In the genomic region with DNA sequence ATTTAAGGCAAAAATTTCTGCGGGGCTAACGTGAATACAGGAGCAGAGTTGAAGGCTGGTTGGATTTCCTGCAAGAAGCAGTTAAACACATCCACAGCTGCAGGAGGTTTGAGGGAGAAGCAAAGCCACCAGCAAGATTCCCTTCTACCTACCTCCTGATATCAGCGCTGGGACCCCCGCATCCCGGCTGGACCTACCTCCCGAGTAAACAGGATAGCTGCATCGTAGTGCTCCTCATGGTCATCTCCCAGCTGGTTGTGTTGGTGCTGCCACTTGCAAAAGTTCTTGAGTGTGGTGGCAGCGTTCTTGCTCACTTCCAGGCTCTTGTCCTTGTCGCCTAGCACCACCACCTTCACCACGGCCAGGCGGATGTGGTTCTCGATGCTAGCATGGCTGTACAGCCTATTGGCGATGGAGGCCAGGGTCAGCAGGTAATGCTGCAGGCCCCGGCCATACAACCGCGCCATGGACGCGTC, we compare ENCODE assay signal across 13 cellular contexts. TPM values are rescaled to one million over a fixed set of nuclear protein-coding genes. Genes with fewer than 3 reads are reported as not detected.
DNase-seq lines count a peak whose midpoint lies in the region; ATAC-seq, FAIRE-seq and TF ChIP-seq lines count a peak whose summit lies in the region.
"Had no signal": no experiment of that assay in that cellular context is flagged by ENCODE, and none has a peak within 500 bp of the region (broad histone marks: within the 10 kb centered on the region; RNA-seq: fewer than 3 reads in every experiment).

No MANE protein-coding gene starts in this region.

- BruUV-seq in HepG2 (replicated peaks; lab: Mats Ljungman, UMichigan) (no TSS peak), A673 (replicated peaks; lab: Mats Ljungman, UMichigan) (no TSS peak)

- no peaks in the 10 kb centered on the region for H3K9me3 Mint-ChIP-seq in activated naive CD8-positive, alpha-beta T cell treated with anti-CD3 and anti-CD28 coated beads, Interleukin-2, amount 50 U/mL, for 24 hours

- no peak for TF ChIP-seq EP300 in HepG2 (IDR thresholded peaks at IDR 0.05; ENCODE audit: low read depth in 2 of 2, low read length in 2 of 2)
- TF ChIP-seq EP300 in HepG2 (CRISPR knock-in tag; IDR thresholded peaks at IDR 0.05; ENCODE audit: borderline replicate concordance) = no peak
- TF ChIP-seq EP300 in gastroesophageal sphincter (IDR thresholded peaks at IDR 0.05) = no peak

- CTCF ChIA-PET in HepG2 (lab: Yijun Ruan, JAX; ENCODE audit: low intra/inter-chr PET ratio, low total read pairs) (no interaction called here), A673 (lab: Charles Lee) (interaction anchor here (0.5 kb wide), 1 partner anchor 1374 kb away, joined by 4 read pairs; no protein-coding TSS in a partner anchor)

- peaks cover 38% of the 10 kb centered on the region for H3K27me3 Mint-ChIP-seq in activated naive CD8-positive, alpha-beta T cell treated with anti-CD3 and anti-CD28 coated beads, Interleukin-2, amount 50 U/mL, for 24 hours

- ATAC-seq in HepG2 = no peak
- ATAC-seq in gastroesophageal sphincter = no peak
- ATAC-seq in pancreas = no peak
- no peak for ATAC-seq in aorta (ENCODE audit: low FRiP score)
- no peak for ATAC-seq in GM19463 (IDR thresholded peaks at IDR 0.05; ENCODE audit: unreplicated experiment)
- no peak for ATAC-seq in activated naive CD8-positive, alpha-beta T cell treated with anti-CD3 and anti-CD28 coated beads, Interleukin-2, amount 50 U/mL, for 24 hours

- no peak overlapping the region for H2AFZ ChIP-seq in HepG2 (ENCODE audit: low read length)

- TF ChIP-seq CTCF in liver (IDR thresholded peaks at IDR 0.05; ENCODE audit: low read depth, low read length, missing input control) (no peak), HepG2 (CRISPR knock-in tag; IDR thresholded peaks at IDR 0.05) (no peak), gastroesophageal sphincter (IDR thresholded peaks at IDR 0.05) (no peak), pancreas (IDR thresholded peaks at IDR 0.05) (no peak), A673 (conservative IDR thresholded peaks at IDR 0.05; ENCODE audit: low read depth, low read length) (no peak)

- TF ChIP-seq RAD21 in liver (IDR thresholded peaks at IDR 0.05) = no peak
- no peak for TF ChIP-seq RAD21 in HepG2 (CRISPR knock-in tag; IDR thresholded peaks at IDR 0.05)

- POLR2A ChIA-PET in HepG2 (lab: Yijun Ruan, JAX) = no interaction called here
- POLR2A ChIA-PET in A673 (lab: Charles Lee; ENCODE audit: low non-redundant PET) = no interaction called here

- no peaks in the 10 kb centered on the region for H3K36me3 ChIP-seq in liver (ENCODE audit: control insufficient read depth in 4 of 4, insufficient read depth in 3 of 4, low read depth in 1 of 4, low read length in 3 of 4)
- H3K36me3 ChIP-seq in HepG2 (replicated peaks in 1 of 2; ENCODE audit: control insufficient read depth in 1 of 2, insufficient read depth in 2 of 2, low read length in 2 of 2) = no peaks in the 10 kb centered on the region
- H3K36me3 ChIP-seq in gastroesophageal sphincter = no peaks in the 10 kb centered on the region
- no peaks in the 10 kb centered on the region for H3K36me3 ChIP-seq in pancreas
- no peaks in the 10 kb centered on the region for H3K36me3 ChIP-seq in aorta (ENCODE audit: control insufficient read depth in 1 of 2, insufficient read depth in 2 of 2, low read length in 1 of 2)
- no peaks in the 10 kb centered on the region for H3K36me3 ChIP-seq in A673 (ENCODE audit: insufficient read depth, low read length, poor library complexity, severe bottlenecking)

- H3K4me3 ChIP-seq in liver (ENCODE audit: low read depth in 1 of 3, low read length in 3 of 3) = peak overlapping the region; percentile 40 to 62 (median 56)
- no peak overlapping the region for H3K4me3 ChIP-seq in HepG2 (replicated peaks in 1 of 3; ENCODE audit: insufficient read depth in 1 of 3, low read depth in 2 of 3, low read length in 3 of 3)
- H3K4me3 ChIP-seq in gastroesophageal sphincter = peak overlapping the region; percentile 43 to 83
- peak overlapping the region in 3 of 4 donors; percentile 20 to 56 (median 35) for H3K4me3 ChIP-seq in pancreas
- H3K4me3 ChIP-seq in aorta (ENCODE audit: low read length in 2 of 2) = no peak overlapping the region
- no peak overlapping the region for H3K4me3 ChIP-seq in A673 (ENCODE audit: low read depth, low read length, poor library complexity, severe bottlenecking)

- H3K4me3 Mint-ChIP-seq in activated naive CD8-positive, alpha-beta T cell treated with anti-CD3 and anti-CD28 coated beads, Interleukin-2, amount 50 U/mL, for 24 hours = no peak overlapping the region

- H3K27ac ChIP-seq in liver (ENCODE audit: low read depth in 1 of 2, low read length in 2 of 2) = peak overlapping the region; percentile 47 to 66
- no peak overlapping the region for H3K27ac ChIP-seq in HepG2 (ENCODE audit: extremely low read length, insufficient read depth, low read length)
- H3K27ac ChIP-seq in gastroesophageal sphincter = peak overlapping the region; percentile 40 to 90 (median 88)
- H3K27ac ChIP-seq in pancreas = no peak overlapping the region
- no peak overlapping the region for H3K27ac ChIP-seq in aorta (ENCODE audit: low read depth in 1 of 2, low read length in 2 of 2)
- H3K27ac ChIP-seq in A673 (ENCODE audit: low read depth, low read length, poor library complexity, severe bottlenecking) = no peak overlapping the region

- intact Hi-C loops in HepG2 (cut with micrococcal nuclease; ENCODE audit: unreplicated experiment) = no loop called here
- intact Hi-C loops in pancreas (cut with DNase I) = no loop called here
- intact Hi-C loops in aorta (cut with DNase I) = no loop called here
- intact Hi-C loops in A673 (cut with micrococcal nuclease; ENCODE audit: unreplicated experiment) = no loop called here

- H3K36me3 Mint-ChIP-seq in activated naive CD8-positive, alpha-beta T cell treated with anti-CD3 and anti-CD28 coated beads, Interleukin-2, amount 50 U/mL, for 24 hours (ENCODE audit: low read depth) = no peaks in the 10 kb centered on the region

- H3K27ac Mint-ChIP-seq in activated naive CD8-positive, alpha-beta T cell treated with anti-CD3 and anti-CD28 coated beads, Interleukin-2, amount 50 U/mL, for 24 hours = no peak overlapping the region

- TF ChIP-seq POLR2A in HepG2 (IDR thresholded peaks at IDR 0.05; ENCODE audit: insufficient read depth in 1 of 2, low read depth in 2 of 2, low read length in 2 of 2) (no peak), gastroesophageal sphincter (IDR thresholded peaks at IDR 0.05) (no peak)

- H3K4me2 ChIP-seq in HepG2 (ENCODE audit: low read depth, low read length) = no peak overlapping the region

- peaks cover 0 to 5% (median 3%) of the 10 kb centered on the region in 4 donors for H3K27me3 ChIP-seq in liver (ENCODE audit: control insufficient read depth in 4 of 4, insufficient read depth in 4 of 4, low read length in 3 of 4)
- H3K27me3 ChIP-seq in HepG2 (ENCODE audit: control insufficient read depth in 1 of 2, insufficient read depth in 2 of 2, low read length in 2 of 2) = no peaks in the 10 kb centered on the region
- H3K27me3 ChIP-seq in gastroesophageal sphincter = peaks cover 16% of the 10 kb centered on the region
- H3K27me3 ChIP-seq in pancreas = peaks cover 0 to 14% (median 4%) of the 10 kb centered on the region in 4 donors
- no peaks in the 10 kb centered on the region for H3K27me3 ChIP-seq in aorta (ENCODE audit: control insufficient read depth in 1 of 2, insufficient read depth in 2 of 2, low read length in 1 of 2)
- H3K27me3 ChIP-seq in A673 (replicated peaks; ENCODE audit: insufficient read depth, low read depth, low read length, poor library complexity) = peaks cover 100% of the 10 kb centered on the region

- no peak for DNase-seq in HepG2 (ENCODE audit: low spot score)
- DNase-seq in pancreas = peak in 4 of 6 donors; percentile 6 to 82 (median 18)
- peak; percentile 39 to 64 for DNase-seq in aorta
- DNase-seq in A673 (ENCODE audit: low spot score) = no peak
- no peak for DNase-seq in activated naive CD8-positive, alpha-beta T cell treated with anti-CD3 and anti-CD28 coated beads, Interleukin-2, amount 50 U/mL, for 24 hours
- DNase-seq: AML-193, KG1 had no signal

- no peak overlapping the region for H3K9ac ChIP-seq in liver (ENCODE audit: low read depth in 1 of 2, low read length in 2 of 2)
- no peak overlapping the region for H3K9ac ChIP-seq in HepG2 (ENCODE audit: insufficient read depth, low read depth, low read length)

- in situ Hi-C loops in HepG2 (cut with HindIII; ENCODE audit: extremely low pct_ligation_motif_present, low pct_unique_long_range_greater_than_20kb) = no loop called here

- no peaks in the 10 kb centered on the region for H4K20me1 ChIP-seq in HepG2 (ENCODE audit: insufficient read depth, low read length)

- no peaks in the 10 kb centered on the region for H3K79me2 ChIP-seq in HepG2 (ENCODE audit: insufficient read depth, low read length)

- H3K9me3 ChIP-seq in liver (ENCODE audit: control insufficient read depth in 4 of 4, low read length in 3 of 4) = no peaks in the 10 kb centered on the region
- peaks cover 55% of the 10 kb centered on the region for H3K9me3 ChIP-seq in HepG2 (ENCODE audit: low read length)
- H3K9me3 ChIP-seq in gastroesophageal sphincter = no peaks in the 10 kb centered on the region
- H3K9me3 ChIP-seq in pancreas = no peaks in the 10 kb centered on the region
- no peaks in the 10 kb centered on the region for H3K9me3 ChIP-seq in aorta (ENCODE audit: control insufficient read depth, low read length)
- H3K9me3 ChIP-seq in A673 (ENCODE audit: low read depth, low read length, poor library complexity, severe bottlenecking) = no peaks in the 10 kb centered on the region

- H3K4me1 ChIP-seq in liver (ENCODE audit: control insufficient read depth in 4 of 4, insufficient read depth in 4 of 4, low read length in 3 of 4) (peaks cover 2 to 27% (median 19%) of the 10 kb centered on the region in 4 donors), HepG2 (ENCODE audit: insufficient read depth, low read length) (no peaks in the 10 kb centered on the region), gastroesophageal sphincter (peaks cover 0 to 74% (median 7%) of the 10 kb centered on the region in 3 donors), pancreas (peaks cover 0 to 5% (median 0%) of the 10 kb centered on the region in 3 donors), aorta (ENCODE audit: control insufficient read depth in 1 of 2, insufficient read depth in 2 of 2, low read length in 2 of 2) (peaks cover 0 to 3% of the 10 kb centered on the region in 2 donors), A673 (ENCODE audit: insufficient read depth, low read length, poor library complexity, severe bottlenecking) (peaks cover 5% of the 10 kb centered on the region)

- 54% methylated on average over 18 of the region's 18 CpGs for WGBS in liver
- WGBS in HepG2 (ENCODE audit: low lambda C conversion rate) = 22% methylated on average over 12 of the region's 18 CpGs
- WGBS in gastroesophageal sphincter (ENCODE audit: low coverage in 1 of 2), 2 donors = 31% methylated on average over 2 of the region's 18 CpGs; no CpG with 5 or more reads in 1 of the 2 donors
- WGBS in pancreas, 2 donors = 35 to 46% methylated on average over 18 of the region's 18 CpGs
- WGBS in aorta, 2 donors = 18 to 36% methylated on average over 18 of the region's 18 CpGs

- FAIRE-seq in HepG2 (lab: Jason Lieb, UNC) (no peak), pancreas (lab: Jason Lieb, UNC) (no peak)
- FAIRE-seq: bronchial epithelial cell had no signal

- no peaks in the 10 kb centered on the region for H3K4me1 Mint-ChIP-seq in activated naive CD8-positive, alpha-beta T cell treated with anti-CD3 and anti-CD28 coated beads, Interleukin-2, amount 50 U/mL, for 24 hours

RNA-seq across cellular contexts. Expression of a gene that starts 1.8 kb away (rescaled TPM):
- total RNA-seq in liver (1 to 10 TPM in 1 of 2 donors, under 1 TPM in 1; 0.92 to 2.5 TPM), HepG2 (2016; rRNA removed; fragmentation: Illumina TruSeq; extraction: Trizol) (not detected in 2 replicates), gastroesophageal sphincter (10 to 100 TPM; 16.8 to 55.8 (median 29.0) TPM), pancreas (1 to 10 TPM in 1 of 6 donors, under 1 TPM in 5; 0.14 to 3.4 (median 0.61) TPM), aorta (10 to 100 TPM; 14.5 to 20.4 TPM), A673 (2021) (not detected in 2 replicates)
- polyA plus RNA-seq in liver (under 1 TPM; 0.43 to 0.47 TPM), HepG2 (2011; rRNA removed) (not detected in 2 replicates), pancreas (under 1 TPM; 0.46 to 0.54 TPM), aorta (1 to 10 TPM in 1 of 2 donors, under 1 TPM in 1; 0.38 to 1.7 TPM)
- total RNA-seq in HepG2 (2016; cell fraction: cytosol; rRNA removed; fragmentation: Illumina TruSeq; extraction: Trizol; ENCODE audit: low read depth) = not detected in 2 replicates
- total RNA-seq in HepG2 (2016; cell fraction: insoluble cytoplasmic fraction; rRNA removed; fragmentation: Illumina TruSeq; extraction: Trizol) = not detected in 2 replicates
- not detected in 2 replicates for total RNA-seq in HepG2 (2016; cell fraction: membrane; rRNA removed; fragmentation: Illumina TruSeq; extraction: Trizol)
- total RNA-seq in HepG2 (2016; cell fraction: nucleus; rRNA removed; fragmentation: Illumina TruSeq; extraction: Trizol) = not detected in 2 replicates
- not detected in 2 replicates for polyA plus RNA-seq in HepG2 (2011; cell fraction: cytosol; rRNA removed)
- not detected in 2 replicates for polyA plus RNA-seq in HepG2 (2011; cell fraction: nucleus; rRNA removed)
- not detected in 2 replicates for polyA plus RNA-seq in HepG2 (2012)
- not detected in 2 replicates for polyA plus RNA-seq in HepG2 (2016; cell fraction: cytosol; fragmentation: Illumina TruSeq; extraction: Trizol; ENCODE audit: low read depth)
- polyA plus RNA-seq in HepG2 (2016; cell fraction: insoluble cytoplasmic fraction; fragmentation: Illumina TruSeq; extraction: Trizol; ENCODE audit: low read depth) = not detected in 2 replicates
- polyA plus RNA-seq in HepG2 (2016; cell fraction: membrane; fragmentation: Illumina TruSeq; extraction: Trizol; ENCODE audit: low read depth) = not detected in 2 replicates
- polyA plus RNA-seq in HepG2 (2016; cell fraction: nucleus; fragmentation: Illumina TruSeq; extraction: Trizol; ENCODE audit: insufficient read depth, low read depth) = not detected in 2 replicates
- polyA minus RNA-seq in HepG2 (2011; rRNA and poly(A)+ RNA removed; ENCODE audit: low replicate concordance) = 6.9 TPM in 1 of 2 replicates, not detected in the other
- polyA minus RNA-seq in HepG2 (2011; cell fraction: cytosol; rRNA and poly(A)+ RNA removed) = 0.09 TPM in 1 of 2 replicates, not detected in the other
- under 0.01 TPM in 1 of 2 replicates, not detected in the other for polyA minus RNA-seq in HepG2 (2011; cell fraction: nucleus; rRNA and poly(A)+ RNA removed)
- total RNA-seq: activated CD8-positive, alpha-beta memory T cell treated with anti-CD3 and anti-CD28 coated beads for 36 hours; NCI-H460 had no signal

Comparison
In these comparisons a context has a peak if more than half of its experiments do, and no peak if none do; other contexts are left out.
1. H3K27ac ChIP-seq: peak in liver (2 of 2) and gastroesophageal sphincter (4 of 4); none in HepG2 (single experiment), pancreas (0 of 4), aorta (0 of 2) and A673 (single experiment).
2. H3K4me3 ChIP-seq: peak in liver (3 of 3), gastroesophageal sphincter (2 of 2) and pancreas (3 of 4); none in HepG2 (0 of 3), aorta (0 of 2) and A673 (single experiment).
3. DNase-seq: peak in pancreas (4 of 6) and aorta (2 of 2); none in HepG2 (single experiment), A673 (single experiment) and activated naive CD8-positive, alpha-beta T cell treated with anti-CD3 and anti-CD28 coated beads, Interleukin-2, amount 50 U/mL, for 24 hours (single experiment).